ENCODE assay signal across 26 cellular contexts in genomic region chr9:2856400-2856799, GRCh38.
"Had no signal": no experiment of that assay in that cellular context is flagged by ENCODE, and none has a peak within 500 bp of the region (broad histone marks: within the 10 kb centered on the region; RNA-seq: fewer than 3 reads in every experiment).

No MANE protein-coding gene starts in this region.

- FAIRE-seq: colon, islet of Langerhans, keratinocyte had no signal

- H3K4me1 ChIP-seq: esophagus squamous epithelium, gastrocnemius medialis, heart right ventricle, left lung, lower lobe of right lung had no signal

- H3K27ac ChIP-seq: coronary artery, dorsolateral prefrontal cortex, epithelial cell of prostate, esophagus squamous epithelium, gastrocnemius medialis, heart right ventricle, left lung, lower lobe of right lung had no signal

- H3K36me3 ChIP-seq: esophagus squamous epithelium, gastrocnemius medialis, heart right ventricle, left lung, lower lobe of right lung had no signal

- H3K27me3 ChIP-seq: gastrocnemius medialis had no signal

- DNase-seq: dermis blood vessel endothelial cell; dorsolateral prefrontal cortex; effector CD4-positive, alpha-beta T cell; effector memory CD4-positive, alpha-beta T cell; erythroblast; esophagus squamous epithelium; foreskin fibroblast; foreskin melanocyte; gastrocnemius medialis; glutamatergic neuron; head of caudate nucleus; heart right ventricle; hippocampal formation; left cardiac atrium; left lung; left ventricle myocardium superior; lower lobe of right lung; mesenchymal stem cell; midbrain; naive thymus-derived CD4-positive, alpha-beta T cell had no signal

- H3K9me3 Mint-ChIP-seq: naive thymus-derived CD4-positive, alpha-beta T cell had no signal

- H3K9me3 ChIP-seq: esophagus squamous epithelium, gastrocnemius medialis, heart right ventricle, left lung, lower lobe of right lung had no signal

- H3K4me3 ChIP-seq: coronary artery, dorsolateral prefrontal cortex, esophagus squamous epithelium, gastrocnemius medialis, heart right ventricle, left lung, lower lobe of right lung had no signal

- ATAC-seq: esophagus mucosa; gastrocnemius medialis; heart right ventricle; left cardiac atrium; left lung; left ventricle myocardium superior; lower lobe of right lung; naive thymus-derived CD4-positive, alpha-beta T cell had no signal

- H3K4me3 Mint-ChIP-seq: naive thymus-derived CD4-positive, alpha-beta T cell had no signal

- H3K36me3 Mint-ChIP-seq: naive thymus-derived CD4-positive, alpha-beta T cell had no signal
